20 cellular contexts compared by ENCODE assay signal in the genomic region with DNA sequence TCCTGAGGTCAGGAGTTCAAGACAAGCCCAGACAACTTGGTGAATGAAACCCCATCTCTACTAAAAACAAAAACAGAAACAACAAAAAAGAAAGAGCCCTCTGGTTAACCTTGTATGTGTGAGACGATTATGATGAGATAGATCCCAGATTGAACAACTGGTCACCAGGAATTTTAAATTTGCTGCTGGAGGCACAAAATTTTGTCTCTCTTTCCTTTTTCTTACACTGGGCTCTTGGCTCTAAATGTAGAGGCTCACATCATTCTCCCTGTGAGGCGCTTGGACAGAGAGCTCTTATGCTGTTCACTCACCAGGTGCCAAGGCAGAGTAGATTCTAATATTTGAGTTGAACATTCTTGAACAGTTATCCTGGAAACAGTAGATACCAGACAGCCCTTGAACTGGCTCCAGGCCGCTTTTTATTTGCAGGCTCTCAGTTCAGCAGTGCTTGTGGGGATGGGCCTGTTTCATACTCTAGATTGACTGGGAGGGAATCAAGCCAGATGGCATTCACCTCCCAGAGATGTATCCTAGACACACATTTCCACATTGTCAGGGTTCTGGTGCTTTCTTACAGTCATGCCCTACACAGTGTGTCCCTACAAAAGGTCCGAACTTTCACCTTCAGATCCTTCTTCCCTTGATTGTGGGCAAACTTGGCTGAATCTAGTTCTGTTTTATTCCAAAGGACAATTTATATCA.
"Had no signal": no experiment of that assay in that cellular context is flagged by ENCODE, and none has a peak within 500 bp of the region (broad histone marks: within the 10 kb centered on the region; RNA-seq: fewer than 3 reads in every experiment).

No MANE protein-coding gene starts in this region.

- H3K36me3 Mint-ChIP-seq: mesothelial cell of epicardium had no signal

- H3K27ac ChIP-seq: body of pancreas, colonic mucosa, epithelial cell of prostate, left lung, suprapubic skin, transverse colon had no signal

- H3K4me1 Mint-ChIP-seq: endodermal cell; mesothelial cell of epicardium; nephron progenitor cell; stimulated activated naive CD8-positive, alpha-beta T cell treated with anti-CD3 and anti-CD28 coated beads, Interleukin-15, amount 100 ng/mL, for 72 hours had no signal

- H3K4me1 ChIP-seq: body of pancreas, colonic mucosa, left lung, suprapubic skin, transverse colon had no signal

- H3K9me3 Mint-ChIP-seq: activated T-helper 2 cell treated with anti-CD3 and anti-CD28 coated beads, Interferon-gamma antibody, Interleukin-2, Interleukin-4, amounts not matched to agents 10 μg/mL and 5 μg/mL and 100 μg/mL, durations not matched to agents 14 hours and 24 hours and 36 hours; stimulated activated naive CD8-positive, alpha-beta T cell treated with anti-CD3 and anti-CD28 coated beads, Interleukin-15, amount 100 ng/mL, for 72 hours; T-helper 2 cell treated with Interferon-gamma antibody and Interleukin-4, amounts not matched to agents 5 μg/mL and 100 μg/mL, for 36 hours had no signal

- H3K9me3 ChIP-seq: body of pancreas, colonic mucosa, left lung, suprapubic skin, transverse colon had no signal

- H3K4me3 Mint-ChIP-seq: endodermal cell; mesothelial cell of epicardium; nephron progenitor cell; stimulated activated naive CD8-positive, alpha-beta T cell treated with anti-CD3 and anti-CD28 coated beads, Interleukin-15, amount 100 ng/mL, for 72 hours; T-helper 2 cell treated with Interferon-gamma antibody and Interleukin-4, amounts not matched to agents 5 μg/mL and 100 μg/mL, for 36 hours had no signal

- H3K4me3 ChIP-seq: body of pancreas, colonic mucosa, left lung, suprapubic skin, transverse colon had no signal

- H3K27me3 ChIP-seq: body of pancreas, colonic mucosa had no signal

- H3K27ac Mint-ChIP-seq: activated T-helper 2 cell treated with anti-CD3 and anti-CD28 coated beads, Interferon-gamma antibody, Interleukin-2, Interleukin-4, amounts not matched to agents 10 μg/mL and 5 μg/mL and 100 μg/mL, durations not matched to agents 14 hours and 24 hours and 36 hours; endodermal cell; mesothelial cell of epicardium; nephron progenitor cell; stimulated activated naive CD8-positive, alpha-beta T cell treated with anti-CD3 and anti-CD28 coated beads, Interleukin-15, amount 100 ng/mL, for 72 hours; T-helper 2 cell treated with Interferon-gamma antibody and Interleukin-4, amounts not matched to agents 5 μg/mL and 100 μg/mL, for 36 hours had no signal

- H3K36me3 ChIP-seq: colonic mucosa, left lung, suprapubic skin, transverse colon had no signal

- DNase-seq: activated CD4-positive, alpha-beta T cell treated with anti-CD3 and anti-CD28 coated beads, Interleukin-2, amount 50 U/mL, for 48 hours; activated naive CD4-positive, alpha-beta T cell treated with Interleukin-2 at 50 U/mL for 16 hours; body of pancreas; caudate nucleus; colonic mucosa; endodermal cell; foreskin melanocyte; glutamatergic neuron; nephron progenitor cell; nucleus accumbens; retina; stimulated activated CD4-positive, alpha-beta T cell treated with anti-CD3 and anti-CD28 coated beads, Interleukin-12 subunit alpha, Interleukin-12 subunit beta, amount 100 ng/mL, for 4 hours; stimulated activated naive CD8-positive, alpha-beta T cell treated with anti-CD3 and anti-CD28 coated beads, Interleukin-15, amount 100 ng/mL, for 72 hours; transverse colon had no signal
